Comparison of ENCODE assay signal across 3 cellular contexts in the genomic region with DNA sequence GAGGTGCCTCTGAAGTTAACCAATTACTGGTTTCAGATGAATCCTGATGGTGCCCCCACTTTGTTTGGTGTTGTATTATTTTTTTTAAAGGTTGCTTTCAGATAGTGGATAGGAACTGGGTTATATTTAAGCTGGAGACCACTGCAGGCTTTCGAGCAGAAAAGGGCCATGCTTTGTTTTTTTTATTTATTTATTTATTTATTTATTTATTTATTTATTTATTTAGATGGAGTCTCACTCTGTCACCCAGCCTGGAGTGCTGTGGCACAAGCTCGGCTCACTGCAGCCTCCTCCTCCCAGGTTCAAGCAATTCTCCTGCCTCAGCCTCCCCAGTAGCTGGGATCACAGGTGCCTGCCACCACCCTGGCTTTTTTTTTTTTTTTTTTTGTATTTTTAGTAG. TPM values are rescaled to one million over a fixed set of nuclear protein-coding genes. Genes with fewer than 3 reads are reported as not detected.
"Had no signal": no experiment of that assay in that cellular context is flagged by ENCODE, and none has a peak within 500 bp of the region (broad histone marks: within the 10 kb centered on the region; RNA-seq: fewer than 3 reads in every experiment).

No MANE protein-coding gene starts in this region.

RNA-seq across cellular contexts. Expression of gene NSG2, which starts 57.1 kb away (rescaled TPM):
- total RNA-seq: LHCN-M2, M059J, MCF 10A had no signal
